Comparison of ENCODE assay signal across 8 cellular contexts in genomic region chr3:129383292-129383860, GRCh38. TPM values are rescaled to one million over a fixed set of nuclear protein-coding genes. Genes with fewer than 3 reads are reported as not detected.
DNase-seq lines count a peak whose midpoint lies in the region; ATAC-seq, FAIRE-seq and TF ChIP-seq lines count a peak whose summit lies in the region.
"Had no signal": no experiment of that assay in that cellular context is flagged by ENCODE, and none has a peak within 500 bp of the region (broad histone marks: within the 10 kb centered on the region; RNA-seq: fewer than 3 reads in every experiment).

No MANE protein-coding gene starts in this region.

- H3K4me2 ChIP-seq in GM12878 (ENCODE audit: control insufficient read depth, insufficient read depth), result no peak overlapping the region

- RAD21 ChIA-PET in GM12878 (lab: Charles Lee; ENCODE audit: unreplicated experiment), result interaction anchor here (0.7 to 5.8 kb wide), 31 partner anchors 11 to 447 kb away, joined by 3 to 78 read pairs (median 4); partner anchors contain the start of genes IFT122 and MBD4

- no peaks in the 10 kb centered on the region for H3K4me1 ChIP-seq in GM12878 (ENCODE audit: control insufficient read depth, insufficient read depth, low read length)
- peaks cover 2% of the 10 kb centered on the region; the same call in 1 of the 2 replicates for H3K4me1 ChIP-seq in iPS DF 6.9 (ENCODE audit: control insufficient read depth, insufficient read depth, low read length)

- H3K9me3 ChIP-seq in GM12878 (replicated peaks; ENCODE audit: control insufficient read depth, insufficient read depth, low read length), result peaks cover 4% of the 10 kb centered on the region; the same call in 2 of the 3 replicates
- H3K9me3 ChIP-seq in iPS DF 6.9 (ENCODE audit: control insufficient read depth, insufficient read depth, low read length), result no peaks in the 10 kb centered on the region

- H3K27me3 ChIP-seq in GM12878 (replicated peaks in 1 of 2; ENCODE audit: control insufficient read depth in 2 of 2, insufficient read depth in 2 of 2, low read length in 1 of 2) (no peaks in the 10 kb centered on the region), iPS DF 6.9 (ENCODE audit: control insufficient read depth, insufficient read depth, low read length) (no peaks in the 10 kb centered on the region)

- H3K4me3 ChIP-seq in HFF-Myc (replicated peaks; ENCODE audit: low read depth, low read length) (no peak overlapping the region), GM12878 (no peak overlapping the region), iPS DF 6.9 (ENCODE audit: low read length) (no peak overlapping the region)

- FAIRE-seq in GM12878 (lab: Jason Lieb, UNC), result peak; percentile 27
- FAIRE-seq: frontal cortex had no signal

- TF ChIP-seq POLR2A in GM12878 (IDR thresholded peaks at IDR 0.05; ENCODE audit: low read depth, low read length), result no peak

- WGBS in GM12878 (ENCODE audit: insufficient coverage, insufficient replicate concordance, low lambda C conversion rate, missing lambda C conversion rate), result 31% methylated on average over 6 of the region's 6 CpGs
- WGBS in iPS DF 6.9 (ENCODE audit: insufficient coverage, insufficient read length), result no CpG with 5 or more reads among the region's 6 CpGs

- H3K36me3 ChIP-seq in GM12878 (ENCODE audit: control insufficient read depth in 2 of 2, insufficient read depth in 2 of 2, low read length in 1 of 2) (no peaks in the 10 kb centered on the region; a peak in 1 of 4 replicates), iPS DF 6.9 (ENCODE audit: control insufficient read depth, insufficient read depth, low read length) (no peaks in the 10 kb centered on the region)

- H3K27ac ChIP-seq in GM12878 (ENCODE audit: control insufficient read depth, insufficient read depth) (no peak overlapping the region), iPS DF 6.9 (ENCODE audit: low read length) (no peak overlapping the region)

- ATAC-seq in GM12878, result peak; percentile 99

- TF ChIP-seq RAD21 in GM12878 (IDR thresholded peaks at IDR 0.05; ENCODE audit: insufficient read depth, low read depth, low read length), result peak; percentile 85

- no peak overlapping the region for H2AFZ ChIP-seq in GM12878 (ENCODE audit: control insufficient read depth, low read depth, low read length)

- intact Hi-C loops in GM12878 (cut with micrococcal nuclease; ENCODE audit: unreplicated experiment), result loop anchor here (5.0 to 10.0 kb wide), 4 partner anchors 54 to 444 kb away; partner anchors contain the start of gene MBD4

- SMC1A ChIA-PET in GM12878 (lab: Charles Lee; ENCODE audit: uncharacterized antibody, unreplicated experiment), result interaction anchor here (0.6 to 4.4 kb wide), 24 partner anchors 8 to 446 kb away, joined by 3 to 72 read pairs (median 4); partner anchors contain the start of genes EFCAB12, IFT122 and MBD4

- DNase-seq in HFF-Myc (ENCODE audit: extremely low read depth, low read depth) (peak; percentile 57), NCI-H1105 treated with DMSO at 0.1 percent for 48 hours (lab: John Stamatoyannopoulos, UW) (peak; percentile 84), SW480 (ENCODE audit: low spot score) (peak; percentile 74), GM12878 (ENCODE audit: low read depth, low spot score) (no peak), iPS DF 6.9 (ENCODE audit: low read depth, low spot score) (peak; percentile 47)
- peak; percentile 23 for DNase-seq in stimulated activated CD4-positive, alpha-beta T cell treated with anti-CD3 and anti-CD28 coated beads, Interleukin-12 subunit alpha, Interleukin-12 subunit beta, amount 100 ng/mL, for 4 hours

- POLR2A ChIA-PET in GM12878 (lab: Charles Lee), result interaction anchor here (0.6 to 0.9 kb wide), 4 partner anchors 55 to 413 kb away, joined by 3 to 4 read pairs (median 3); partner anchors contain the start of gene IFT122

- CTCF ChIA-PET in GM12878 (lab: Yijun Ruan, JAX), result interaction anchor here (0.6 to 6.0 kb wide), 49 partner anchors 11 to 571 kb away, joined by 3 to 60 read pairs (median 4); partner anchors contain the start of genes EFCAB12, IFT122, MBD4 and RAB43

- H4K20me1 ChIP-seq in GM12878 (ENCODE audit: control insufficient read depth, insufficient read depth), result no peaks in the 10 kb centered on the region

- no peak for TF ChIP-seq EP300 in GM12878 (IDR thresholded peaks at IDR 0.05; ENCODE audit: borderline replicate concordance in 1 of 2, control insufficient read depth in 1 of 2, low read depth in 2 of 2, low read length in 2 of 2)

- no peak overlapping the region for H3K9ac ChIP-seq in GM12878 (ENCODE audit: control insufficient read depth, insufficient read depth, low read length)

- in situ Hi-C loops in GM12878 (cut with MboI), result no loop called here

- TF ChIP-seq CTCF in GM12872 (IDR thresholded peaks at IDR 0.05; ENCODE audit: insufficient read depth, low read depth, low read length) (peak; percentile 92), HFF-Myc (IDR thresholded peaks at IDR 0.05; ENCODE audit: low read depth, low read length, missing control alignments) (peak; percentile 92), GM12878 (IDR thresholded peaks at IDR 0.05 in 2 of 3, conservative IDR thresholded peaks at IDR 0.05 in 1 of 3; ENCODE audit: control insufficient read depth in 2 of 3, extremely low read depth in 1 of 3, insufficient read depth in 1 of 3, low read depth in 3 of 3, low read length in 3 of 3) (peak; percentile 85 to 89 (median 86))

- no peaks in the 10 kb centered on the region for H3K79me2 ChIP-seq in GM12878 (ENCODE audit: control insufficient read depth, insufficient read depth, low read length)

- BruUV-seq in GM12878 (replicated peaks; lab: Mats Ljungman, UMichigan), result no TSS peak

TF ChIP-seq in GM12878, 131 proteins besides CTCF, POLR2A, EP300 and RAD21 (continues in another document):
- TF ChIP-seq SMC3 (IDR thresholded peaks at IDR 0.05; ENCODE audit: borderline replicate concordance, low read length) (peak; percentile 82), CREM (IDR thresholded peaks at IDR 0.05; ENCODE audit: low read depth) (no peak), BHLHE40 (IDR thresholded peaks at IDR 0.05; ENCODE audit: borderline replicate concordance in 1 of 2, low read depth in 2 of 2, low read length in 1 of 2) (peak in 1 of 2 experiments; percentile 12; a peak in 1 of 4 replicates), POLR2AphosphoS5 (IDR thresholded peaks at IDR 0.05; ENCODE audit: low read length) (0 out of 2 replicates have a peak, but pooled peaks have one; percentile 33), YY1 (IDR thresholded peaks at IDR 0.05; ENCODE audit: low read depth, low read length) (peak; percentile 38; the same call in 1 of the 2 replicates)

RNA-seq across cellular contexts. Expression of gene EFCAB12, which starts 45.1 kb away (rescaled TPM):
- 4.6 and 4.8 TPM in 2 replicates for total RNA-seq in GM12878 (2013; cell fraction: nucleolus; rRNA removed)
- total RNA-seq in GM12878 (2014; rRNA removed) (0.34 and 0.38 TPM in 2 replicates), GM12878 (2014; rRNA removed; fragmentation: Illumina TruSeq; extraction: Trizol) (0.27 and 0.37 TPM in 2 replicates), GM12878 (2021) (0.61 and 0.67 TPM in 2 replicates)
- 0.38 TPM for polyA plus RNA-seq in GM12878 (2011; ENCODE audit: low read depth)
- polyA plus RNA-seq in GM12878 (2011; rRNA removed) (0.36 and 0.38 TPM in 2 replicates), GM12878 (2014; fragmentation: Illumina TruSeq; extraction: Trizol) (0.30 and 0.66 TPM in 2 replicates), GM12878 (2014; fragmentation: Nextera tagmentation; extraction: Ambion mirVana) (under 1 TPM; 0.02 to 0.03 TPM), GM12878 (2014; rRNA removed) (0.81 and 0.85 TPM in 2 replicates), GM12878 (2016; fragmentation: Nextera tagmentation; extraction: Ambion mirVana) (under 1 TPM; 0.21 to 0.32 TPM)
- 0.37 and 0.47 TPM in 2 replicates for polyA plus RNA-seq in GM12878 (2011; cell fraction: cytosol; rRNA removed)
- 2.6 and 3.3 TPM in 2 replicates for polyA plus RNA-seq in GM12878 (2011; cell fraction: nucleus; rRNA removed)
- polyA plus RNA-seq in GM12878 (2012), result 0.84 and 0.97 TPM in 2 replicates
- polyA minus RNA-seq in GM12878 (2011; rRNA and poly(A)+ RNA removed), result 0.95 and 1.2 TPM in 2 replicates
- not detected in 2 replicates for polyA minus RNA-seq in GM12878 (2011; cell fraction: cytosol; rRNA and poly(A)+ RNA removed)
- 1.1 and 1.4 TPM in 2 replicates for polyA minus RNA-seq in GM12878 (2011; cell fraction: nucleus; rRNA and poly(A)+ RNA removed)

RNA-seq across cellular contexts. Expression of gene MBD4, which starts 56.4 kb away (rescaled TPM):
- 61.6 and 66.5 TPM in 2 replicates for total RNA-seq in GM12878 (2013; cell fraction: nucleolus; rRNA removed)
- total RNA-seq in GM12878 (2014; rRNA removed), result 46.1 and 57.9 TPM in 2 replicates
- total RNA-seq in GM12878 (2014; rRNA removed; fragmentation: Illumina TruSeq; extraction: Trizol), result 56.6 and 57.2 TPM in 2 replicates
- 42.2 and 44.1 TPM in 2 replicates for total RNA-seq in GM12878 (2021)
- 21.6 TPM for polyA plus RNA-seq in GM12878 (2011; ENCODE audit: low read depth)
- polyA plus RNA-seq in GM12878 (2011; rRNA removed), result 43.9 and 65.4 TPM in 2 replicates
- polyA plus RNA-seq in GM12878 (2011; cell fraction: cytosol; rRNA removed), result 13.3 and 15.3 TPM in 2 replicates
- 58.2 and 77.4 TPM in 2 replicates for polyA plus RNA-seq in GM12878 (2011; cell fraction: nucleus; rRNA removed)
- polyA plus RNA-seq in GM12878 (2012), result 31.3 and 41.5 TPM in 2 replicates
- 59.0 and 71.3 TPM in 2 replicates for polyA plus RNA-seq in GM12878 (2014; fragmentation: Illumina TruSeq; extraction: Trizol)
- 10 to 100 TPM; 17.7 to 23.6 TPM for polyA plus RNA-seq in GM12878 (2014; fragmentation: Nextera tagmentation; extraction: Ambion mirVana)
- 48.2 and 51.8 TPM in 2 replicates for polyA plus RNA-seq in GM12878 (2014; rRNA removed)
- polyA plus RNA-seq in GM12878 (2016; fragmentation: Nextera tagmentation; extraction: Ambion mirVana), result 10 to 100 TPM; 52.8 to 54.7 TPM
- polyA minus RNA-seq in GM12878 (2011; rRNA and poly(A)+ RNA removed), result 19.3 and 21.9 TPM in 2 replicates
- 8.2 and 11.1 TPM in 2 replicates for polyA minus RNA-seq in GM12878 (2011; cell fraction: cytosol; rRNA and poly(A)+ RNA removed)
- polyA minus RNA-seq in GM12878 (2011; cell fraction: nucleus; rRNA and poly(A)+ RNA removed), result 36.0 and 51.6 TPM in 2 replicates

RNA-seq across cellular contexts. Expression of gene IFT122, which starts 56.6 kb away (rescaled TPM):
- 29.5 and 44.4 TPM in 2 replicates for total RNA-seq in GM12878 (2013; cell fraction: nucleolus; rRNA removed)
- total RNA-seq in GM12878 (2014; rRNA removed) (8.3 and 10.4 TPM in 2 replicates), GM12878 (2014; rRNA removed; fragmentation: Illumina TruSeq; extraction: Trizol) (6.4 and 6.6 TPM in 2 replicates), GM12878 (2021) (12.2 and 12.9 TPM in 2 replicates)
- 13.7 TPM for polyA plus RNA-seq in GM12878 (2011; ENCODE audit: low read depth)
- polyA plus RNA-seq in GM12878 (2011; rRNA removed) (6.4 and 8.6 TPM in 2 replicates), GM12878 (2014; fragmentation: Illumina TruSeq; extraction: Trizol) (6.7 and 12.1 TPM in 2 replicates), GM12878 (2014; fragmentation: Nextera tagmentation; extraction: Ambion mirVana) (1 to 10 TPM; 1.8 to 2.0 TPM), GM12878 (2014; rRNA removed) (8.1 TPM in 2 replicates), GM12878 (2016; fragmentation: Nextera tagmentation; extraction: Ambion mirVana) (10 to 100 TPM; 13.8 to 19.2 TPM)
- polyA plus RNA-seq in GM12878 (2011; cell fraction: cytosol; rRNA removed), result 8.4 and 8.5 TPM in 2 replicates
- 39.3 and 42.4 TPM in 2 replicates for polyA plus RNA-seq in GM12878 (2011; cell fraction: nucleus; rRNA removed)
- 9.4 and 10.7 TPM in 2 replicates for polyA plus RNA-seq in GM12878 (2012)
- 15.3 and 22.0 TPM in 2 replicates for polyA minus RNA-seq in GM12878 (2011; rRNA and poly(A)+ RNA removed)
- polyA minus RNA-seq in GM12878 (2011; cell fraction: cytosol; rRNA and poly(A)+ RNA removed), result 4.8 and 5.1 TPM in 2 replicates
- 19.5 and 28.5 TPM in 2 replicates for polyA minus RNA-seq in GM12878 (2011; cell fraction: nucleus; rRNA and poly(A)+ RNA removed)
